8 cellular contexts compared by ENCODE assay signal in the genomic region with DNA sequence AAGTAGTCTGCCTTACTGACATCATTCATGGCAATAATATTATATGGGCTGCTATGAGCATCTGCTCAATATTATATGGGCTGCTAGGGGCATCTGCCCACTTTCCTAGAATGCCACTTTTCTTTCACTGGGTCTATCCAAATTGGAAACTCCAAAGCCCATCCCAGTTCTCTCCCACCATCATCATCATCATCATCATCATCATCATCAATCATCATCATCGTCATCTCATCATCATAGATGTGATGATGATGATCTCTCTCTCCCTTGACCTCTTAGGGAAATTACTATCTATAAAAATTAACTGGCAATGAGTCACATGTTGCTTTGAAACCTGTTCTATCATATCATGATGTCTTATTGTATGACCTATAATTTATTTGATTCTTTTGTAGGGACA.
"Had no signal": no experiment of that assay in that cellular context is flagged by ENCODE, and none has a peak within 500 bp of the region (broad histone marks: within the 10 kb centered on the region; RNA-seq: fewer than 3 reads in every experiment).

No MANE protein-coding gene starts in this region.

- H3K27ac Mint-ChIP-seq: IgD-negative memory B cell had no signal

- H3K9ac ChIP-seq: KMS-11 had no signal

- H3K4me3 Mint-ChIP-seq: IgD-negative memory B cell had no signal

- H3K4me1 Mint-ChIP-seq: IgD-negative memory B cell had no signal

- H3K4me3 ChIP-seq: K562 had no signal

- ATAC-seq: K562 had no signal

- H3K4me2 ChIP-seq: KMS-11 had no signal

- DNase-seq: IMR-90, KBM-7, KG1 had no signal

- H3K27me3 Mint-ChIP-seq: IgD-negative memory B cell had no signal

- FAIRE-seq: HTR-8/SVneo, K562 had no signal

- H3K27ac ChIP-seq: HL-60, KMS-11 had no signal
